9 cellular contexts compared by ENCODE assay signal in the genomic region with DNA sequence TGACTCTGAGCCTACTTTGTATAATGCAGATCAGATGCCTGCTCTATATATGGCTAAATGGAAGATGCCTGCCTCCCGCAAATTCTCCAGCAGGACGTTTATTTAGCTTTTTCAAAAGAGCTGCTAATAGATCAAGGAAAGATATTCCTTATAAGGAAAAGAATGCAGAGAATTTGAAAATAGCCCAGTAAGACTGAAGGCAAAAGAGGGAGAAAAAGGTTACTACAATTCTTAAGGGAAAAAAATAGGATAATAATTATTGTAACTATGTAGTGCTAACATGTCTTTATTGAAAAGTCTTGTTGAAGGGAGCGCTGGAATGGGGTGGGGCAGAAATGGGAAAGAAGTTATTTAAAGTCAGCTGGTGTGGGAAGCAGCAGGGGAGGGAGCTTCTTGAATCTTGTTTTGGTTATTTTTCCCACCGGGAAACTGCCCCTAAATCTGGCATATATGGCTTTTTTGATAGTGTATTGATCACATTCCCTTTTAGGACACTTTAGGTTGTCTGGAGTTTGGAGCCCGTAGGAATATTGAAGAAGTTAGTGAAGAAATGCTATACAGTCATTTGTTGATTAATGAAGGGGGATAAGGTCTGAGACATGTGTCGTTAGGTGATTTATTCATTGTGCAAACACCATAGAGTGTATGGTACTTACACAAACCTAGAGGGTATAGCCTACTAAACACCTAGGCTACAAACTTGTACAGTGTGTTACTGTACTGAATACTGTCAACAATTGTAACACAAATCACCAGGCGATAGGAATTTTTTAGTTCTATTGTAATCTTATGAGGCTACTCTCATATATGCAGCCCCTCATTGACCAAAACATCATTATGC. TPM values are rescaled to one million over a fixed set of nuclear protein-coding genes. Genes with fewer than 3 reads are reported as not detected.
A peak's percentile ranks its signal among the peaks of the same experiment; 100 is the strongest.
DNase-seq lines count a peak whose midpoint lies in the region; ATAC-seq and TF ChIP-seq lines count a peak whose summit lies in the region.
"Had no signal": no experiment of that assay in that cellular context is flagged by ENCODE, and none has a peak within 500 bp of the region (broad histone marks: within the 10 kb centered on the region; RNA-seq: fewer than 3 reads in every experiment).

No MANE protein-coding gene starts in this region.

- H3K4me1 Mint-ChIP-seq in chondrocyte (ENCODE audit: low read depth), result peaks cover 59% of the 10 kb centered on the region
- peaks cover 16% of the 10 kb centered on the region for H3K4me1 Mint-ChIP-seq in activated CD4-positive, alpha-beta memory T cell treated with anti-CD3 and anti-CD28 coated beads for 36 hours (ENCODE audit: low read depth)

- no CpG with 5 or more reads among the region's 7 CpGs for WGBS in mesendoderm (ENCODE audit: extremely low coverage, insufficient coverage, low lambda C conversion rate)
- WGBS in transverse colon (ENCODE audit: low coverage in 1 of 2), 2 donors, result 40 to 55% methylated on average over 7 of the region's 7 CpGs

- peak overlapping the region; percentile 56 for H3K56ac ChIP-seq in mesendoderm (ENCODE audit: low read length)

- no peak overlapping the region for H3K4ac ChIP-seq in mesendoderm (ENCODE audit: low read depth, low read length)

- peaks cover 38% of the 10 kb centered on the region for H3K79me2 ChIP-seq in mesendoderm (ENCODE audit: control insufficient read depth, insufficient read depth, low read length)

- POLR2A ChIA-PET in activated CD4-positive, alpha-beta memory T cell treated with anti-CD3 and anti-CD28 coated beads for 36 hours (lab: Charles Lee), result no interaction called here

- H3K27me3 Mint-ChIP-seq in chondrocyte (ENCODE audit: low read depth), result no peaks in the 10 kb centered on the region
- peaks cover 47% of the 10 kb centered on the region for H3K27me3 Mint-ChIP-seq in activated CD4-positive, alpha-beta memory T cell treated with anti-CD3 and anti-CD28 coated beads for 36 hours

- no peak overlapping the region for H4K8ac ChIP-seq in mesendoderm (ENCODE audit: low read depth, low read length)

- peak overlapping the region; percentile 64 for H3K9ac ChIP-seq in HUES48 (ENCODE audit: low read depth, low read length)
- peak overlapping the region; percentile 57 for H3K9ac ChIP-seq in mesendoderm (ENCODE audit: low read length)

- H3K4me2 ChIP-seq in mesendoderm (ENCODE audit: low read length), result peak overlapping the region; percentile 44

- peaks cover 48% of the 10 kb centered on the region for H3K36me3 ChIP-seq in HUES48 (ENCODE audit: control insufficient read depth, insufficient read depth, low read length)
- H3K36me3 ChIP-seq in mesendoderm (ENCODE audit: control insufficient read depth, insufficient read depth, low read length), result no peaks in the 10 kb centered on the region
- no peaks in the 10 kb centered on the region for H3K36me3 ChIP-seq in transverse colon
- no peaks in the 10 kb centered on the region for H3K36me3 ChIP-seq in mucosa of descending colon (ENCODE audit: low read depth)

- H2BK5ac ChIP-seq in mesendoderm (ENCODE audit: low read length), result no peak overlapping the region

- H3K4me3 ChIP-seq in HUES48 (ENCODE audit: low read depth, low read length) (peak overlapping the region; percentile 93), mesendoderm (ENCODE audit: low read length) (no peak overlapping the region), transverse colon (peak overlapping the region; percentile 12 to 88 (median 84)), mucosa of descending colon (no peak overlapping the region)

- no peak overlapping the region for H4K5ac ChIP-seq in mesendoderm (ENCODE audit: low read length)

- CTCF ChIA-PET in activated CD4-positive, alpha-beta memory T cell treated with anti-CD3 and anti-CD28 coated beads for 36 hours (lab: Charles Lee), result interaction anchor here (2.6 to 7.9 kb wide), 3 partner anchors 15 to 68 kb away, joined by 11 to 154 read pairs (median 58); no protein-coding TSS in a partner anchor

- TF ChIP-seq CTCF in chondrocyte (IDR thresholded peaks at IDR 0.05) (no peak), transverse colon (IDR thresholded peaks at IDR 0.05) (no peak), mucosa of descending colon (IDR thresholded peaks at IDR 0.05) (no peak)

- ATAC-seq in mucosa of descending colon, result no peak

- H3K4me1 ChIP-seq in HUES48 (ENCODE audit: control insufficient read depth, insufficient read depth, low read length), result peaks cover 64% of the 10 kb centered on the region
- H3K4me1 ChIP-seq in mesendoderm (ENCODE audit: control insufficient read depth, low read depth, low read length), result peaks cover 35% of the 10 kb centered on the region
- H3K4me1 ChIP-seq in transverse colon, result peaks cover 0 to 65% (median 39%) of the 10 kb centered on the region in 4 donors
- peaks cover 23% of the 10 kb centered on the region for H3K4me1 ChIP-seq in mucosa of descending colon (ENCODE audit: low read depth)

- no peak overlapping the region for H3K18ac ChIP-seq in mesendoderm (ENCODE audit: low read length)

- DNase-seq in chondrocyte (ENCODE audit: low spot score) (no peak), mesendoderm (peak; percentile 59), transverse colon (no peak), NCI-H146 treated with DMSO at 0.1 percent for 48 hours (lab: John Stamatoyannopoulos, UW; ENCODE audit: unreplicated experiment) (no peak), mucosa of descending colon (no peak)
- no peak for DNase-seq in activated CD4-positive, alpha-beta memory T cell treated with anti-CD3 and anti-CD28 coated beads for 36 hours
- DNase-seq: OCI-M1; stimulated activated CD4-positive, alpha-beta T cell treated with anti-CD3 and anti-CD28 coated beads, Interleukin-2, amount 100 ng/mL, for 48 hours had no signal

- intact Hi-C loops in transverse colon (cut with DNase I; ENCODE audit: low total_unique reads) (loop anchor here (5.0 kb wide), 1 partner anchor 47 kb away; no protein-coding TSS in a partner anchor), mucosa of descending colon (cut with DNase I, micrococcal nuclease) (loop anchor here (5.0 to 10.0 kb wide), 3 partner anchors 47 to 201 kb away; no protein-coding TSS in a partner anchor)
- intact Hi-C loops in activated CD4-positive, alpha-beta memory T cell treated with anti-CD3 and anti-CD28 coated beads for 36 hours (cut with micrococcal nuclease), result loop anchor here (10.0 kb wide), 1 partner anchor 229 kb away; the partner anchor contains the start of gene APH1B

- H2BK15ac ChIP-seq in mesendoderm (replicated peaks; ENCODE audit: low read depth), result no peak overlapping the region

- TF ChIP-seq EP300 in transverse colon (IDR thresholded peaks at IDR 0.05; ENCODE audit: low read depth), result no peak

- no peak for TF ChIP-seq POLR2A in transverse colon (IDR thresholded peaks at IDR 0.05)

- H3K36me3 Mint-ChIP-seq in chondrocyte (ENCODE audit: low read depth), result peaks cover 62% of the 10 kb centered on the region
- no peaks in the 10 kb centered on the region for H3K36me3 Mint-ChIP-seq in activated CD4-positive, alpha-beta memory T cell treated with anti-CD3 and anti-CD28 coated beads for 36 hours

- peak overlapping the region; percentile 88 for H3K27ac ChIP-seq in HUES48 (ENCODE audit: low read depth, low read length)
- peak overlapping the region; percentile 22 for H3K27ac ChIP-seq in mesendoderm (ENCODE audit: low read depth, low read length)
- peak overlapping the region; percentile 96 to 98 (median 96) for H3K27ac ChIP-seq in transverse colon

- H3K4me3 Mint-ChIP-seq in chondrocyte (ENCODE audit: unreplicated experiment), result peak overlapping the region; percentile 99
- H3K4me3 Mint-ChIP-seq in activated CD4-positive, alpha-beta memory T cell treated with anti-CD3 and anti-CD28 coated beads for 36 hours, result no peak overlapping the region

- H3K27ac Mint-ChIP-seq in chondrocyte (ENCODE audit: unreplicated experiment), result peak overlapping the region; percentile 96
- H3K27ac Mint-ChIP-seq in activated CD4-positive, alpha-beta memory T cell treated with anti-CD3 and anti-CD28 coated beads for 36 hours, result no peak overlapping the region

- H3K27me3 ChIP-seq in HUES48 (ENCODE audit: control insufficient read depth, insufficient read depth, low read length) (0 out of 2 replicates have a peak, but pooled peaks cover under 1% of the 10 kb centered on the region), mesendoderm (ENCODE audit: insufficient read depth, low read length, poor library complexity) (no peaks in the 10 kb centered on the region), transverse colon (peaks cover 26% of the 10 kb centered on the region)

- no peaks in the 10 kb centered on the region for H3K9me3 ChIP-seq in HUES48 (ENCODE audit: control insufficient read depth, insufficient read depth, low read length)
- no peaks in the 10 kb centered on the region for H3K9me3 ChIP-seq in transverse colon
- no peaks in the 10 kb centered on the region for H3K9me3 ChIP-seq in mucosa of descending colon

- no peak overlapping the region for H2BK120ac ChIP-seq in mesendoderm (ENCODE audit: low read depth, low read length)

- no peaks in the 10 kb centered on the region for H3K9me3 Mint-ChIP-seq in chondrocyte (ENCODE audit: low read depth)
- no peaks in the 10 kb centered on the region for H3K9me3 Mint-ChIP-seq in activated CD4-positive, alpha-beta memory T cell treated with anti-CD3 and anti-CD28 coated beads for 36 hours

- H3K23ac ChIP-seq in mesendoderm (ENCODE audit: low read length), result no peak overlapping the region

- H3K79me1 ChIP-seq in mesendoderm (ENCODE audit: low read length), result peaks cover 16% of the 10 kb centered on the region

- H2AK5ac ChIP-seq in mesendoderm (ENCODE audit: low read length), result no peak overlapping the region

- in situ Hi-C loops in transverse colon (cut with MboI; ENCODE audit: low pct_ligation_motif_present in 1 of 4, low pct_unique_long_range_greater_than_20kb in 1 of 4, low sequenced_read_pairs in 3 of 4), result loop anchor here in 1 of 4 donors (25.0 kb wide), 1 partner anchor 158 kb away; no protein-coding TSS in a partner anchor

RNA-seq across cellular contexts. Expression of gene TPM1, which starts 3.1 kb away (rescaled TPM):
- total RNA-seq in chondrocyte, result 2,291 to 2,367 TPM (median 2,332 TPM) in 3 replicates
- polyA plus RNA-seq in mesendoderm (2013, experiment 1 of 2), result 419 TPM
- 425 TPM for polyA plus RNA-seq in mesendoderm (2013, experiment 2 of 2)
- 1,000 to 10,000 TPM in 2 of 4 donors, 100 to 1,000 TPM in 2; 775 to 2,480 (median 1,140) TPM for total RNA-seq in transverse colon
- 10 to 100 TPM; 10.8 to 11.4 TPM for total RNA-seq in activated CD4-positive, alpha-beta memory T cell treated with anti-CD3 and anti-CD28 coated beads for 36 hours
- total RNA-seq in mucosa of descending colon, result 1,000 to 10,000 TPM in 1 of 3 donors, 100 to 1,000 TPM in 2; 613 to 1,704 (median 696) TPM

Comparison
In these comparisons a context has a peak if more than half of its experiments do, and no peak if none do; other contexts are left out.
1. H3K27ac ChIP-seq: peak in every context shown above with its lines; median percentile 96 in transverse colon; 88 in HUES48; 22 in mesendoderm.
2. H3K4me3 ChIP-seq: peak in HUES48 (single experiment) and transverse colon (4 of 4); none in mesendoderm (single experiment) and mucosa of descending colon (single experiment).
3. RNA of gene TPM1, which starts 3.1 kb away (total RNA-seq): 2,291 to 2,367 TPM in chondrocyte, 775 to 2,480 TPM in transverse colon and 613 to 1,704 TPM in mucosa of descending colon; 10.8 to 11.4 TPM in activated CD4-positive, alpha-beta memory T cell treated with anti-CD3 and anti-CD28 coated beads for 36 hours; every median in the first group is over 10 times any median in the second.